Comparison of ENCODE assay signal across 8 cellular contexts in genomic region chr14:105475916-105476845, GRCh38. TPM values are rescaled to one million over a fixed set of nuclear protein-coding genes. Genes with fewer than 3 reads are reported as not detected.
DNase-seq lines count a peak whose midpoint lies in the region; ATAC-seq, FAIRE-seq and TF ChIP-seq lines count a peak whose summit lies in the region.

No MANE protein-coding gene starts in this region.

- H3K36me3 Mint-ChIP-seq in T-helper 17 cell (ENCODE audit: low read depth): peaks cover 2% of the 10 kb centered on the region
- no peaks in the 10 kb centered on the region for H3K36me3 Mint-ChIP-seq in glutamatergic neuron (ENCODE audit: unreplicated experiment)

- H3K9me3 ChIP-seq in DND-41 (ENCODE audit: insufficient read depth, low read length, severe bottlenecking) (no peaks in the 10 kb centered on the region), T-helper 17 cell (ENCODE audit: control insufficient read depth, low read length, poor library complexity, severe bottlenecking) (no peaks in the 10 kb centered on the region), pancreas (no peaks in the 10 kb centered on the region)

- H3K4me1 ChIP-seq in DND-41 (ENCODE audit: insufficient read depth, low read length) (peaks cover 27% of the 10 kb centered on the region), pancreas (peaks cover 15 to 37% (median 16%) of the 10 kb centered on the region in 3 donors)

- H3K27ac ChIP-seq in DND-41 (ENCODE audit: low read length) (no peak overlapping the region), pancreas (peak overlapping the region; percentile 66 to 83 (median 74))

- peak overlapping the region; percentile 75 for H3K4me3 Mint-ChIP-seq in T-helper 17 cell
- peak overlapping the region; percentile 63 for H3K4me3 Mint-ChIP-seq in glutamatergic neuron (ENCODE audit: unreplicated experiment)

- peaks cover 34% of the 10 kb centered on the region for H4K20me1 ChIP-seq in DND-41 (ENCODE audit: insufficient read depth, low read length)

- peak overlapping the region; percentile 80; the same call in 1 of the 2 replicates for H3K4me2 ChIP-seq in DND-41 (ENCODE audit: insufficient read depth, low read length)

- 24 to 30% methylated on average over 28 to 30 of the region's 30 CpGs for WGBS in pancreas, 2 donors

- H3K4me1 Mint-ChIP-seq in T-helper 17 cell: peaks cover 18% of the 10 kb centered on the region
- no peaks in the 10 kb centered on the region for H3K4me1 Mint-ChIP-seq in glutamatergic neuron (ENCODE audit: low read depth, unreplicated experiment)

- ATAC-seq in DND-41 (ENCODE audit: insufficient read depth, low read depth): no peak
- no peak for ATAC-seq in T-helper 17 cell
- ATAC-seq in pancreas: peak; percentile 4 to 16 (median 10)
- ATAC-seq in HG02623 (IDR thresholded peaks at IDR 0.05; ENCODE audit: unreplicated experiment): no peak

- H3K36me3 ChIP-seq in DND-41 (ENCODE audit: insufficient read depth, low read length): no peaks in the 10 kb centered on the region
- H3K36me3 ChIP-seq in pancreas: no peaks in the 10 kb centered on the region

- no peaks in the 10 kb centered on the region for H3K79me2 ChIP-seq in DND-41 (ENCODE audit: insufficient read depth, low read length)

- peaks cover 4% of the 10 kb centered on the region for H3K9me3 Mint-ChIP-seq in glutamatergic neuron (ENCODE audit: unreplicated experiment)

- FAIRE-seq in pancreas (lab: Jason Lieb, UNC) (no peak), D721Med (lab: Jason Lieb, UNC) (no peak)

- no peak overlapping the region for H3K27ac Mint-ChIP-seq in T-helper 17 cell
- no peak overlapping the region for H3K27ac Mint-ChIP-seq in glutamatergic neuron (ENCODE audit: unreplicated experiment)

- TF ChIP-seq CTCF in DND-41 (IDR thresholded peaks at IDR 0.05; ENCODE audit: borderline replicate concordance, extremely low read depth, low read length, poor library complexity, severe bottlenecking): no peak
- no peak for TF ChIP-seq CTCF in glutamatergic neuron (IDR thresholded peaks at IDR 0.05; ENCODE audit: partially characterized antibody, unreplicated experiment)
- TF ChIP-seq CTCF in pancreas (IDR thresholded peaks at IDR 0.05): no peak
- no peak for TF ChIP-seq CTCF in D721Med (IDR thresholded peaks at IDR 0.05; ENCODE audit: insufficient read depth, missing control alignments)

- H3K27me3 ChIP-seq in DND-41 (ENCODE audit: insufficient read depth, low read length, poor library complexity) (peaks cover 19% of the 10 kb centered on the region), pancreas (peaks cover 0 to 4% (median 0%) of the 10 kb centered on the region in 4 donors)

- H3K27me3 Mint-ChIP-seq in T-helper 17 cell (no peaks in the 10 kb centered on the region), glutamatergic neuron (ENCODE audit: unreplicated experiment) (peaks cover 13% of the 10 kb centered on the region)

- no peak overlapping the region for H2AFZ ChIP-seq in DND-41 (ENCODE audit: low read depth, low read length)

- H3K9ac ChIP-seq in DND-41 (ENCODE audit: low read depth, low read length): no peak overlapping the region

- DNase-seq in DND-41 (no peak), T-helper 17 cell (no peak), glutamatergic neuron (no peak), pancreas (peak in 4 of 6 donors; percentile 47 to 83 (median 65)), activated gamma-delta T cell treated with Interleukin-2 at 50 U/mL for 16 hours (no peak), D721Med (ENCODE audit: insufficient read length, low spot score) (no peak)
- no peak for DNase-seq in activated CD4-positive, alpha-beta T cell treated with anti-CD3 and anti-CD28 coated beads for 48 hours

- intact Hi-C loops in pancreas (cut with DNase I): no loop called here

- H3K4me3 ChIP-seq in DND-41 (ENCODE audit: low read depth in 1 of 2, low read length in 2 of 2) (no peak overlapping the region), pancreas (peak overlapping the region in 3 of 4 donors; percentile 51 to 65 (median 65))

RNA-seq across cellular contexts. Expression of gene CRIP2, which starts 1.6 kb away (rescaled TPM):
- 10 to 100 TPM; 51.6 to 58.8 TPM for total RNA-seq in T-helper 17 cell
- 78.5 TPM for total RNA-seq in glutamatergic neuron (ENCODE audit: unreplicated experiment)
- 10 to 100 TPM; 12.9 to 37.4 (median 24.3) TPM for total RNA-seq in pancreas
- 100 to 1,000 TPM in 1 of 2 donors, 10 to 100 TPM in 1; 99.5 to 223 TPM for polyA plus RNA-seq in pancreas

RNA-seq across cellular contexts. Expression of gene CRIP1, which starts 10.5 kb away (rescaled TPM):
- total RNA-seq in T-helper 17 cell (100 to 1,000 TPM; 451 to 842 TPM), glutamatergic neuron (ENCODE audit: unreplicated experiment) (49.3 TPM), pancreas (10 to 100 TPM in 1 of 6 donors, 1 to 10 TPM in 5; 2.4 to 14.0 (median 9.0) TPM)
- polyA plus RNA-seq in pancreas: 10 to 100 TPM; 35.4 to 71.0 TPM

RNA-seq across cellular contexts. Expression of gene TEDC1, which starts 14.9 kb away (rescaled TPM):
- total RNA-seq in T-helper 17 cell (100 to 1,000 TPM; 141 to 361 TPM), glutamatergic neuron (ENCODE audit: unreplicated experiment) (13.8 TPM), pancreas (1 to 10 TPM; 2.0 to 5.2 (median 3.3) TPM)
- 10 to 100 TPM; 18.1 to 21.5 TPM for polyA plus RNA-seq in pancreas

RNA-seq across cellular contexts. Expression of gene TMEM121, which starts 50.2 kb away (rescaled TPM):
- total RNA-seq in T-helper 17 cell: 1 to 10 TPM in 1 of 2 donors, under 1 TPM in 1; 0.85 to 2.6 TPM
- total RNA-seq in glutamatergic neuron (ENCODE audit: unreplicated experiment): 2.7 TPM
- total RNA-seq in pancreas: 1 to 10 TPM in 5 of 6 donors, under 1 TPM in 1; 0.92 to 3.3 (median 1.8) TPM
- polyA plus RNA-seq in pancreas: 1 to 10 TPM; 1.2 to 2.5 TPM

RNA-seq across cellular contexts. Expression of gene MTA1, which starts 56.6 kb away (rescaled TPM):
- total RNA-seq in T-helper 17 cell (10 to 100 TPM; 99.0 to 99.7 TPM), glutamatergic neuron (ENCODE audit: unreplicated experiment) (261 TPM), pancreas (10 to 100 TPM; 34.8 to 68.6 (median 51.6) TPM)
- 100 to 1,000 TPM; 115 to 138 TPM for polyA plus RNA-seq in pancreas

Comparison
In these comparisons a context has a peak if more than half of its experiments do, and no peak if none do; other contexts are left out.
1. ATAC-seq: peak in pancreas (4 of 4); none in DND-41 (single experiment), T-helper 17 cell (single experiment) and HG02623 (single experiment).
2. DNase-seq: peak in pancreas (4 of 6); none in DND-41 (single experiment), T-helper 17 cell (0 of 3), glutamatergic neuron (single experiment), activated CD4-positive, alpha-beta T cell treated with anti-CD3 and anti-CD28 coated beads for 48 hours (single experiment), activated gamma-delta T cell treated with Interleukin-2 at 50 U/mL for 16 hours (single experiment) and D721Med (single experiment).
3. H3K4me3 ChIP-seq: peak in pancreas (3 of 4); none in DND-41 (0 of 2).